18 cellular contexts compared by ENCODE assay signal in the genomic region with DNA sequence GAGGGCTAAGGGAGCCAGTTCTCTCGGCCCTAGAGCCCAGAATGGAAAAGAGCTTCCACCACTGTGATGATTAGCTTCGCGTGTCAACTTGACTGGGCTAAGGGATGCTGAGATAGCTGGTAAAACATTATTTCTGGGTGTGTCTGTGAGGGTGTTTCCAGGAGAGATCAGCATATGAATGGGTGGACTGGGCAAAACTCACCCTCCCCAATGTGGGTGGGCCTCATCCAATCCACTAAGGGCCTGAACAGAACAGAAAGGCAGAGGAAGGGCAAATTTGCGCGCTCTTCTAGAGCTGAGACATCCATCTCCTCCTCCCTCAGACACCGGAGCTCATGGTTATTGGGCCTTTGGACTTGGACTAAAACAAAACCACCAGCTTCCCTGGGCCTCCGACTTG. TPM values are rescaled to one million over a fixed set of nuclear protein-coding genes. Genes with fewer than 3 reads are reported as not detected.
A peak's percentile ranks its signal among the peaks of the same experiment; 100 is the strongest.
DNase-seq lines count a peak whose midpoint lies in the region; ATAC-seq, FAIRE-seq and TF ChIP-seq lines count a peak whose summit lies in the region.
"Had no signal": no experiment of that assay in that cellular context is flagged by ENCODE, and none has a peak within 500 bp of the region (broad histone marks: within the 10 kb centered on the region; RNA-seq: fewer than 3 reads in every experiment).

No MANE protein-coding gene starts in this region.

- FAIRE-seq in H1 (lab: Jason Lieb, UNC): no peak
- FAIRE-seq: D721Med, GM19239, H54 had no signal

- TF ChIP-seq EP300 in H1 (IDR thresholded peaks at IDR 0.05; ENCODE audit: borderline replicate concordance in 1 of 2, low read depth in 2 of 2, low read length in 2 of 2): no peak

- no peak for ATAC-seq in stimulated activated naive CD8-positive, alpha-beta T cell treated with anti-CD3 and anti-CD28 coated beads, Interleukin-15, amount 100 ng/mL, for 72 hours
- no peak for ATAC-seq in stimulated activated naive CD8-positive, alpha-beta T cell treated with anti-CD3 and anti-CD28 coated beads, Interleukin-15, Interleukin-2, amounts not matched to agents 100 U/mL and 50 U/mL, for 24 hours

- peaks cover 19% of the 10 kb centered on the region for H3K4me1 Mint-ChIP-seq in stimulated activated naive CD8-positive, alpha-beta T cell treated with anti-CD3 and anti-CD28 coated beads, Interleukin-15, amount 100 ng/mL, for 72 hours

- H3K4me1 ChIP-seq in HAP-1 (peaks cover 13% of the 10 kb centered on the region), H1 (replicated peaks in 1 of 4; ENCODE audit: control insufficient read depth in 3 of 4, insufficient read depth in 4 of 4, low read length in 3 of 4) (peaks cover 3 to 14% (median 8%) of the 10 kb centered on the region in 4 experiments)

- H2AFZ ChIP-seq in H1 (ENCODE audit: low read length): no peak overlapping the region
- H2AFZ ChIP-seq: GM23248 had no signal

- H2BK12ac ChIP-seq in H1 (ENCODE audit: low read depth, low read length): no peak overlapping the region

- no peak overlapping the region for H3K18ac ChIP-seq in H1 (ENCODE audit: extremely low read depth, low read length)

- in situ Hi-C loops in HAP-1 (cut with MboI; ENCODE audit: low sequenced_read_pairs): loop anchor here (10.0 kb wide), 2 partner anchors 246 to 606 kb away; partner anchors contain the start of gene TEX53

- H4K91ac ChIP-seq in H1 (replicated peaks; ENCODE audit: insufficient read length, low read length): no peak overlapping the region

- TF ChIP-seq CTCF in H1 (IDR thresholded peaks at IDR 0.05; ENCODE audit: control extremely low read depth in 1 of 3, insufficient read depth in 1 of 3, low read depth in 1 of 3, low read length in 3 of 3): no peak

- H3K23ac ChIP-seq in H1 (ENCODE audit: insufficient read length): no peak overlapping the region

- H4K5ac ChIP-seq in H1 (ENCODE audit: insufficient read length, low read depth, low read length): no peak overlapping the region

- H3K27me3 ChIP-seq in HAP-1 (ENCODE audit: low read depth) (no peaks in the 10 kb centered on the region), H1 (replicated peaks in 1 of 4; ENCODE audit: control insufficient read depth in 3 of 4, extremely low read depth in 1 of 4, insufficient read depth in 3 of 4, low read length in 3 of 4) (no peaks in the 10 kb centered on the region)
- H3K27me3 ChIP-seq: BLaER1 had no signal

- no peak overlapping the region for H2BK20ac ChIP-seq in H1 (ENCODE audit: low read length)

- no peaks in the 10 kb centered on the region for H3K23me2 ChIP-seq in H1 (ENCODE audit: low read depth, low read length)

- WGBS in H1 (ENCODE audit: extremely low coverage in 1 of 2, insufficient coverage in 1 of 2, insufficient read length in 1 of 2, insufficient replicate concordance in 2 of 2, low coverage in 1 of 2, low lambda C conversion rate in 2 of 2, missing lambda C conversion rate in 1 of 2), 2 experiments: 86% methylated on average over 7 of the region's 7 CpGs; no CpG with 5 or more reads in 1 of the 2 experiments

- H3K27me3 Mint-ChIP-seq in stimulated activated naive CD8-positive, alpha-beta T cell treated with anti-CD3 and anti-CD28 coated beads, Interleukin-15, amount 100 ng/mL, for 72 hours: no peaks in the 10 kb centered on the region
- H3K27me3 Mint-ChIP-seq: B cell; CD4-positive, alpha-beta T cell had no signal

- no peaks in the 10 kb centered on the region for H3K9me3 ChIP-seq in HAP-1
- no peaks in the 10 kb centered on the region for H3K9me3 ChIP-seq in H1 (ENCODE audit: insufficient read depth in 2 of 2, low read depth in 1 of 2, low read length in 1 of 2)
- H3K9me3 ChIP-seq: BLaER1 had no signal

- no peak for TF ChIP-seq POLR2A in H1 (IDR thresholded peaks at IDR 0.05; ENCODE audit: control extremely low read depth in 1 of 2, low read depth in 2 of 2, low read length in 2 of 2)

- no peaks in the 10 kb centered on the region for H3K79me1 ChIP-seq in H1 (ENCODE audit: low read depth, low read length)

- no peaks in the 10 kb centered on the region for H3K79me2 ChIP-seq in H1 (ENCODE audit: control insufficient read depth in 1 of 2, insufficient read depth in 2 of 2, low read length in 2 of 2)

- H3K36me3 ChIP-seq in HAP-1 (replicated peaks) (no peaks in the 10 kb centered on the region), H1 (ENCODE audit: control insufficient read depth in 2 of 4, insufficient read depth in 4 of 4, low read length in 3 of 4) (no peaks in the 10 kb centered on the region; a peak in 1 of 8 replicates)
- H3K36me3 ChIP-seq: BLaER1 had no signal

- peak overlapping the region; percentile 5 to 21 for H3K27ac Mint-ChIP-seq in stimulated activated naive CD8-positive, alpha-beta T cell treated with anti-CD3 and anti-CD28 coated beads, Interleukin-15, amount 100 ng/mL, for 72 hours
- H3K27ac Mint-ChIP-seq: B cell; CD4-positive, alpha-beta T cell had no signal

- no peaks in the 10 kb centered on the region for H4K20me1 ChIP-seq in H1 (replicated peaks in 1 of 2; ENCODE audit: control insufficient read depth in 1 of 2, insufficient read depth in 2 of 2, low read length in 2 of 2)
- H4K20me1 ChIP-seq: BLaER1 had no signal

- H2BK5ac ChIP-seq in H1 (ENCODE audit: low read depth, low read length): peak overlapping the region; percentile 18; the same call in 1 of the 2 replicates

- CTCF ChIA-PET in H1 (lab: Charles Lee; ENCODE audit: partially characterized antibody): interaction anchor here (0.8 to 11.0 kb wide), 16 partner anchors 19 to 498 kb away, joined by 3 to 271 read pairs (median 4); partner anchors contain the start of genes TEX48 and TEX53

- TF ChIP-seq RAD21 in H1 (IDR thresholded peaks at IDR 0.05 in 1 of 2, conservative IDR thresholded peaks at IDR 0.05 in 1 of 2; ENCODE audit: low read depth in 2 of 2, low read length in 2 of 2): no peak

- no peak overlapping the region for H3K4ac ChIP-seq in H1 (replicated peaks; ENCODE audit: insufficient read length, low read depth, low read length)

- POLR2A ChIA-PET in H1 (lab: Charles Lee; ENCODE audit: partially characterized antibody): interaction anchor here (0.9 to 2.5 kb wide), 5 partner anchors 9 to 191 kb away, joined by 3 to 7 read pairs (median 4); no protein-coding TSS in a partner anchor

- H3K56ac ChIP-seq in H1 (replicated peaks; ENCODE audit: insufficient read length, low read depth, low read length): no peak overlapping the region

- no peak for DNase-seq in stimulated activated naive CD8-positive, alpha-beta T cell treated with anti-CD3 and anti-CD28 coated beads, Interleukin-15, amount 100 ng/mL, for 72 hours
- DNase-seq in stimulated activated naive CD8-positive, alpha-beta T cell treated with anti-CD3 and anti-CD28 coated beads, Interleukin-15, Interleukin-2, amounts not matched to agents 100 U/mL and 50 U/mL, for 24 hours: no peak
- peak; percentile 56 to 74 for DNase-seq in HAP-1 (ENCODE audit: low spot score in 2 of 2)
- no peak for DNase-seq in H1 (ENCODE audit: low read depth in 1 of 2, low spot score in 2 of 2)
- no peak for DNase-seq in AG08396 (ENCODE audit: low spot score)
- DNase-seq in stimulated activated CD4-positive, alpha-beta T cell treated with anti-CD3 and anti-CD28 coated beads, Interleukin-2, amount 100 ng/mL, for 48 hours: no peak
- DNase-seq: CD4-positive, alpha-beta T cell; CD8-positive, alpha-beta memory T cell; DMS 273 treated with DMSO at 0.1 percent for 48 hours; GDM1 had no signal

- no peak overlapping the region for H3K9ac ChIP-seq in H1 (replicated peaks in 1 of 4; ENCODE audit: extremely low read depth in 1 of 4, low read depth in 3 of 4, low read length in 3 of 4)
- H3K9ac ChIP-seq: BLaER1, GM23248 had no signal

- H2BK120ac ChIP-seq in H1 (replicated peaks; ENCODE audit: low read depth, low read length): no peak overlapping the region

- H3K27ac ChIP-seq in H1 (ENCODE audit: low read depth, low read length): no peak overlapping the region
- H3K27ac ChIP-seq: BLaER1, C4-2B, GM23248 had no signal

- no peak overlapping the region for H2AK5ac ChIP-seq in H1 (ENCODE audit: low read depth, low read length)

- H3K4me3 ChIP-seq in HAP-1 (no peak overlapping the region), H1 (ENCODE audit: extremely low read depth in 1 of 4, insufficient read depth in 2 of 4, low read depth in 3 of 4, low read length in 4 of 4) (no peak overlapping the region)
- H3K4me3 ChIP-seq: BLaER1, GM12878, GM23248 had no signal

- no peaks in the 10 kb centered on the region for H3K9me3 Mint-ChIP-seq in stimulated activated naive CD8-positive, alpha-beta T cell treated with anti-CD3 and anti-CD28 coated beads, Interleukin-15, amount 100 ng/mL, for 72 hours
- H3K9me3 Mint-ChIP-seq: CD4-positive, alpha-beta T cell had no signal

- H3K4me2 ChIP-seq in H1 (ENCODE audit: insufficient read depth in 1 of 2, low read depth in 2 of 2, low read length in 2 of 2): no peak overlapping the region
- H3K4me2 ChIP-seq: BLaER1 had no signal

- H2BK15ac ChIP-seq in H1 (ENCODE audit: low read length): no peak overlapping the region

- H4K8ac ChIP-seq in H1 (ENCODE audit: extremely low read depth, insufficient read depth, low read length): no peak overlapping the region

- H3K4me3 Mint-ChIP-seq in stimulated activated naive CD8-positive, alpha-beta T cell treated with anti-CD3 and anti-CD28 coated beads, Interleukin-15, amount 100 ng/mL, for 72 hours: no peak overlapping the region
- H3K4me3 Mint-ChIP-seq: B cell; CD4-positive, alpha-beta T cell; CD8-positive, alpha-beta memory T cell had no signal

- H3K14ac ChIP-seq in H1 (ENCODE audit: insufficient read length): no peak overlapping the region

TF ChIP-seq in H1, 55 proteins besides CTCF, POLR2A, EP300 and RAD21 (continues in another document):
- TF ChIP-seq RNF2 (IDR thresholded peaks at IDR 0.05; ENCODE audit: borderline replicate concordance, low read depth, low read length, missing control alignments, poor library complexity, severe bottlenecking) (no peak), KDM5A (IDR thresholded peaks at IDR 0.05; ENCODE audit: low read length) (no peak)

RNA-seq across cellular contexts. Expression of gene AKNA, which starts 20.9 kb away (rescaled TPM):
- 25.9 and 27.4 TPM in 2 replicates for total RNA-seq in H1 (2021; fragmentation: NEBNext Ultra II Directional; extraction: Animal tissue kit (Norgen Biotek cat#: 25700))
- 21.0 and 28.3 TPM in 2 replicates for polyA plus RNA-seq in H1 (2011; rRNA removed)
- polyA plus RNA-seq in H1 (2011; cell fraction: cytosol; rRNA removed): 18.3 TPM
- polyA plus RNA-seq in H1 (2011; cell fraction: nucleus; rRNA removed): 62.7 TPM
- 16.3 to 28.1 TPM (median 25.3 TPM) in 4 replicates for polyA plus RNA-seq in H1 (2012, experiment 1 of 2)
- polyA plus RNA-seq in H1 (2012, experiment 2 of 2): 16.4 TPM
- 16.0 TPM for polyA plus RNA-seq in H1 (2013, experiment 1 of 2)
- 15.2 TPM for polyA plus RNA-seq in H1 (2013, experiment 2 of 2)
- polyA minus RNA-seq in H1 (2011; rRNA and poly(A)+ RNA removed): 21.8 and 26.9 TPM in 2 replicates
- polyA minus RNA-seq in H1 (2011; cell fraction: cytosol; rRNA and poly(A)+ RNA removed): 32.5 TPM
- 36.8 TPM for polyA minus RNA-seq in H1 (2011; cell fraction: nucleus; rRNA and poly(A)+ RNA removed)

Comparison
In these comparisons a context has a peak if more than half of its experiments do, and no peak if none do; other contexts are left out.
1. DNase-seq: peak in HAP-1 (2 of 2); none in stimulated activated naive CD8-positive, alpha-beta T cell treated with anti-CD3 and anti-CD28 coated beads, Interleukin-15, amount 100 ng/mL, for 72 hours (0 of 2), stimulated activated naive CD8-positive, alpha-beta T cell treated with anti-CD3 and anti-CD28 coated beads, Interleukin-15, Interleukin-2, amounts not matched to agents 100 U/mL and 50 U/mL, for 24 hours (single experiment), H1 (0 of 2), AG08396 (single experiment) and stimulated activated CD4-positive, alpha-beta T cell treated with anti-CD3 and anti-CD28 coated beads, Interleukin-2, amount 100 ng/mL, for 48 hours (0 of 2).